ENCODE assay signal across 8 cellular contexts in genomic region chr19:12695997-12696365, GRCh38. TPM values are rescaled to one million over a fixed set of nuclear protein-coding genes. Genes with fewer than 3 reads are reported as not detected.
A peak's percentile ranks its signal among the peaks of the same experiment; 100 is the strongest.
DNase-seq lines count a peak whose midpoint lies in the region; ATAC-seq lines count a peak whose summit lies in the region.

No MANE protein-coding gene starts in this region.

- H3K36me3 ChIP-seq in iPS-18a (ENCODE audit: control insufficient read depth, low read depth, low read length): peaks cover 12% of the 10 kb centered on the region

- no peaks in the 10 kb centered on the region for H3K4me1 ChIP-seq in iPS-18a (ENCODE audit: control insufficient read depth, low read depth, low read length)

- ATAC-seq in GM18909 (IDR thresholded peaks at IDR 0.05; ENCODE audit: poor library complexity, unreplicated experiment): peak; percentile 25
- peak; percentile 6 for ATAC-seq in HG02973 (IDR thresholded peaks at IDR 0.05; ENCODE audit: unreplicated experiment)
- ATAC-seq in activated T-cell treated with anti-CD3 and anti-CD28 coated beads, Interleukin-2, amount 50 U/mL, for 72 hours (replicated peaks in 1 of 2): peak; percentile 16 to 21
- ATAC-seq in stimulated activated naive CD8-positive, alpha-beta T cell treated with anti-CD3 and anti-CD28 coated beads, Interleukin-15, Interleukin-2, amounts not matched to agents 100 U/mL and 50 U/mL, for 24 hours: peak; percentile 11

- no peak overlapping the region for H3K27ac ChIP-seq in iPS-18a (ENCODE audit: low read length)

- no peaks in the 10 kb centered on the region for H3K9me3 Mint-ChIP-seq in activated T-cell treated with anti-CD3 and anti-CD28 coated beads, Interleukin-2, amount 50 U/mL, for 72 hours

- H3K4me3 ChIP-seq in iPS-18a (ENCODE audit: low read length): peak overlapping the region; percentile 69

- peak overlapping the region; percentile 87 to 97 for H3K4me3 Mint-ChIP-seq in activated T-cell treated with anti-CD3 and anti-CD28 coated beads, Interleukin-2, amount 50 U/mL, for 72 hours

- peak overlapping the region; percentile 48 for H3K9ac ChIP-seq in iPS-18a (ENCODE audit: low read length)

- H3K36me3 Mint-ChIP-seq in activated T-cell treated with anti-CD3 and anti-CD28 coated beads, Interleukin-2, amount 50 U/mL, for 72 hours (ENCODE audit: insufficient read depth in 2 of 2): peaks cover 0 to 4% of the 10 kb centered on the region in 2 donors

- H3K27me3 Mint-ChIP-seq in activated T-cell treated with anti-CD3 and anti-CD28 coated beads, Interleukin-2, amount 50 U/mL, for 72 hours (ENCODE audit: low read depth): no peaks in the 10 kb centered on the region

- peak in 1 of 2 donors; percentile 23 for DNase-seq in activated T-cell treated with anti-CD3 and anti-CD28 coated beads, Interleukin-2, amount 50 U/mL, for 72 hours
- no peak for DNase-seq in stimulated activated naive CD8-positive, alpha-beta T cell treated with anti-CD3 and anti-CD28 coated beads, Interleukin-15, Interleukin-2, amounts not matched to agents 100 U/mL and 50 U/mL, for 24 hours
- DNase-seq in OCI-M2 (lab: John Stamatoyannopoulos, UW; ENCODE audit: unreplicated experiment) (no peak), NCI-H82 treated with DMSO at 0.1 percent for 48 hours (lab: John Stamatoyannopoulos, UW; ENCODE audit: unreplicated experiment) (no peak), inferior parietal cortex (ENCODE audit: extremely low spot score) (no peak)

- peaks cover 11% of the 10 kb centered on the region for H3K4me1 Mint-ChIP-seq in activated T-cell treated with anti-CD3 and anti-CD28 coated beads, Interleukin-2, amount 50 U/mL, for 72 hours (ENCODE audit: low read depth)

- no peaks in the 10 kb centered on the region for H3K9me3 ChIP-seq in iPS-18a (ENCODE audit: control insufficient read depth, low read depth, low read length)

- H3K27me3 ChIP-seq in iPS-18a (ENCODE audit: control insufficient read depth, insufficient read depth, low read length): no peaks in the 10 kb centered on the region

- H3K27ac Mint-ChIP-seq in activated T-cell treated with anti-CD3 and anti-CD28 coated beads, Interleukin-2, amount 50 U/mL, for 72 hours: no peak overlapping the region

RNA-seq across cellular contexts. Expression of gene FBXW9, which starts 0.5 kb away (rescaled TPM):
- total RNA-seq in activated T-cell treated with anti-CD3 and anti-CD28 coated beads, Interleukin-2, amount 50 U/mL, for 72 hours: 1 to 10 TPM; 3.5 to 6.9 TPM

RNA-seq across cellular contexts. Expression of gene GNG14, which starts 8.2 kb away (rescaled TPM):
- not detected for total RNA-seq in activated T-cell treated with anti-CD3 and anti-CD28 coated beads, Interleukin-2, amount 50 U/mL, for 72 hours

RNA-seq across cellular contexts. Expression of gene DHPS, which starts 14.3 kb away (rescaled TPM):
- total RNA-seq in activated T-cell treated with anti-CD3 and anti-CD28 coated beads, Interleukin-2, amount 50 U/mL, for 72 hours: 100 to 1,000 TPM; 140 to 150 TPM

RNA-seq across cellular contexts. Expression of gene TNPO2, which starts 27.8 kb away (rescaled TPM):
- total RNA-seq in activated T-cell treated with anti-CD3 and anti-CD28 coated beads, Interleukin-2, amount 50 U/mL, for 72 hours: 10 to 100 TPM; 62.6 to 73.2 TPM

RNA-seq across cellular contexts. Expression of gene WDR83, which starts 29.4 kb away (rescaled TPM):
- total RNA-seq in activated T-cell treated with anti-CD3 and anti-CD28 coated beads, Interleukin-2, amount 50 U/mL, for 72 hours: 10 to 100 TPM; 18.4 to 24.0 TPM
